21 cellular contexts compared by ENCODE assay signal in genomic region chr22:23692598-23693291, GRCh38. TPM values are rescaled to one million over a fixed set of nuclear protein-coding genes. Genes with fewer than 3 reads are reported as not detected.
DNase-seq lines count a peak whose midpoint lies in the region; ATAC-seq and TF ChIP-seq lines count a peak whose summit lies in the region.
"Had no signal": no experiment of that assay in that cellular context is flagged by ENCODE, and none has a peak within 500 bp of the region (broad histone marks: within the 10 kb centered on the region; RNA-seq: fewer than 3 reads in every experiment).

No MANE protein-coding gene starts in this region.

- TF ChIP-seq POLR2A in gastrocnemius medialis (IDR thresholded peaks at IDR 0.05): no peak

- no peak for ATAC-seq in activated naive CD4-positive, alpha-beta T cell treated with anti-CD3 and anti-CD28 coated beads, Interleukin-2, amount 50 U/mL, for 72 hours
- ATAC-seq in gastrocnemius medialis: peak; percentile 64 to 83
- ATAC-seq in HG03159 (IDR thresholded peaks at IDR 0.05; ENCODE audit: unreplicated experiment): no peak
- ATAC-seq in GM18517 (IDR thresholded peaks at IDR 0.05; ENCODE audit: unreplicated experiment): no peak
- ATAC-seq: gastroesophageal sphincter, right lobe of liver had no signal

- H3K27me3 ChIP-seq in gastrocnemius medialis: no peaks in the 10 kb centered on the region
- H3K27me3 ChIP-seq: ascending aorta, gastroesophageal sphincter, right lobe of liver, suprapubic skin had no signal

- H3K36me3 Mint-ChIP-seq in activated naive CD4-positive, alpha-beta T cell treated with anti-CD3 and anti-CD28 coated beads, Interleukin-2, amount 50 U/mL, for 72 hours: peaks cover 0 to 32% of the 10 kb centered on the region in 2 donors

- no peak overlapping the region for H3K4me3 ChIP-seq in gastrocnemius medialis
- H3K4me3 ChIP-seq: ascending aorta, coronary artery, gastroesophageal sphincter, right lobe of liver, suprapubic skin had no signal

- in situ Hi-C loops in gastrocnemius medialis (cut with MboI; ENCODE audit: low sequenced_read_pairs in 4 of 4): no loop called here

- intact Hi-C loops in gastrocnemius medialis (cut with DNase I; ENCODE audit: low total_unique reads): no loop called here

- TF ChIP-seq CTCF in gastrocnemius medialis (IDR thresholded peaks at IDR 0.05 in 4 of 5, conservative IDR thresholded peaks at IDR 0.05 in 1 of 5): no peak

- H3K9me3 Mint-ChIP-seq in activated naive CD4-positive, alpha-beta T cell treated with anti-CD3 and anti-CD28 coated beads, Interleukin-2, amount 50 U/mL, for 72 hours: no peaks in the 10 kb centered on the region
- H3K9me3 Mint-ChIP-seq: immature natural killer cell had no signal

- no peaks in the 10 kb centered on the region for H3K9me3 ChIP-seq in KOPT-K1 (ENCODE audit: insufficient read depth, low read length, poor library complexity, severe bottlenecking)
- H3K9me3 ChIP-seq in gastrocnemius medialis: no peaks in the 10 kb centered on the region
- H3K9me3 ChIP-seq: ascending aorta, gastroesophageal sphincter, right lobe of liver, suprapubic skin had no signal

- H3K27ac ChIP-seq in KOPT-K1 (ENCODE audit: low read depth, low read length, poor library complexity, severe bottlenecking) (peak overlapping the region; percentile 7), gastrocnemius medialis (peak overlapping the region in 3 of 4 donors; percentile 33 to 72 (median 69))
- H3K27ac ChIP-seq: ascending aorta, coronary artery, epithelial cell of prostate, gastroesophageal sphincter, right lobe of liver, suprapubic skin had no signal

- DNase-seq in activated naive CD4-positive, alpha-beta T cell treated with anti-CD3 and anti-CD28 coated beads, Interleukin-2, amount 50 U/mL, for 72 hours (ENCODE audit: low spot score in 2 of 2): no peak
- no peak for DNase-seq in activated naive CD4-positive, alpha-beta T cell (lab: John Stamatoyannopoulos, UW)
- DNase-seq in iPS-NIHi7 (ENCODE audit: extremely low spot score) (peak; percentile 71), gastrocnemius medialis (peak in 1 of 2 donors; percentile 74), NCI-H774 (lab: John Stamatoyannopoulos, UW) (no peak)
- DNase-seq: immature natural killer cell; MM.1S; NCI-H2029; nucleus accumbens; stimulated activated CD4-positive, alpha-beta T cell treated with anti-CD3 and anti-CD28 coated beads, Interleukin-2, amount 100 ng/mL, for 48 hours had no signal

- H3K27ac Mint-ChIP-seq in activated naive CD4-positive, alpha-beta T cell treated with anti-CD3 and anti-CD28 coated beads, Interleukin-2, amount 50 U/mL, for 72 hours: peak overlapping the region; percentile 42 to 74

- H3K4me1 ChIP-seq in gastrocnemius medialis: peaks cover 0 to 22% of the 10 kb centered on the region in 2 donors
- H3K4me1 ChIP-seq: ascending aorta, gastroesophageal sphincter, right lobe of liver, suprapubic skin had no signal

- H3K36me3 ChIP-seq in KOPT-K1 (ENCODE audit: insufficient read depth, low read length): peaks cover 72% of the 10 kb centered on the region
- peaks cover 0 to 19% of the 10 kb centered on the region in 2 donors for H3K36me3 ChIP-seq in gastrocnemius medialis

RNA-seq across cellular contexts. Expression of gene RGL4, which starts 1.9 kb away (rescaled TPM):
- 10 to 100 TPM in 1 of 2 donors, 1 to 10 TPM in 1; 3.0 to 49.7 TPM for total RNA-seq in activated naive CD4-positive, alpha-beta T cell treated with anti-CD3 and anti-CD28 coated beads, Interleukin-2, amount 50 U/mL, for 72 hours
- total RNA-seq in gastrocnemius medialis: 1 to 10 TPM in 1 of 4 donors, under 1 TPM in 1, not detected in 2; 0.09 to 1.9 TPM
- total RNA-seq: ascending aorta, H1, HT1080, right lobe of liver, suprapubic skin had no signal

RNA-seq across cellular contexts. Expression of gene ZNF70, which starts 58.2 kb away (rescaled TPM):
- 1 to 10 TPM in 1 of 2 donors, under 1 TPM in 1; 0.32 to 2.0 TPM for total RNA-seq in activated naive CD4-positive, alpha-beta T cell treated with anti-CD3 and anti-CD28 coated beads, Interleukin-2, amount 50 U/mL, for 72 hours
- 1 to 10 TPM; 3.1 to 6.3 (median 4.2) TPM for total RNA-seq in gastrocnemius medialis

Comparison
In these comparisons a context has a peak if more than half of its experiments do, and no peak if none do; other contexts are left out.
1. ATAC-seq: peak in gastrocnemius medialis (2 of 2); none in activated naive CD4-positive, alpha-beta T cell treated with anti-CD3 and anti-CD28 coated beads, Interleukin-2, amount 50 U/mL, for 72 hours (0 of 2), HG03159 (single experiment) and GM18517 (single experiment).